21 cellular contexts compared by ENCODE assay signal in genomic region chr10:49170632-49171325, GRCh38. TPM values are rescaled to one million over a fixed set of nuclear protein-coding genes. Genes with fewer than 3 reads are reported as not detected.
"Had no signal": no experiment of that assay in that cellular context is flagged by ENCODE, and none has a peak within 500 bp of the region (broad histone marks: within the 10 kb centered on the region; RNA-seq: fewer than 3 reads in every experiment).

No MANE protein-coding gene starts in this region.

- H3K27me3 ChIP-seq: hepatocyte, left lung, right atrium auricular region, stomach, testis, upper lobe of left lung had no signal

- H3K4me2 ChIP-seq: hepatocyte had no signal

- H3K27me3 Mint-ChIP-seq: memory B cell, T-helper 17 cell had no signal

- H2AFZ ChIP-seq: hepatocyte had no signal

- H3K36me3 ChIP-seq: right atrium auricular region had no signal

- H3K4me3 Mint-ChIP-seq: activated naive CD4-positive, alpha-beta T cell treated with anti-CD3 and anti-CD28 coated beads, Interleukin-2, amount 10 ng/mL, durations not matched to agents 7 days and 5 days; memory B cell; naive thymus-derived CD8-positive, alpha-beta T cell; T-helper 17 cell had no signal

- H3K9me3 ChIP-seq: left lung, mucosa of descending colon, right atrium auricular region, stomach, testis, upper lobe of left lung had no signal

- H3K27ac Mint-ChIP-seq: activated naive CD4-positive, alpha-beta T cell treated with anti-CD3 and anti-CD28 coated beads, Interleukin-2, amount 10 ng/mL, durations not matched to agents 7 days and 5 days; memory B cell had no signal

- H3K79me2 ChIP-seq: hepatocyte had no signal

- ATAC-seq: left lung; mucosa of descending colon; naive thymus-derived CD8-positive, alpha-beta T cell; T-helper 17 cell had no signal

- H3K27ac ChIP-seq: hepatocyte, left lung, right atrium auricular region, stomach, testis, upper lobe of left lung had no signal

- DNase-seq: activated naive CD4-positive, alpha-beta T cell treated with anti-CD3 and anti-CD28 coated beads, Interleukin-2, amount 10 ng/mL, durations not matched to agents 7 days and 5 days; kidney; mucosa of descending colon; naive thymus-derived CD8-positive, alpha-beta T cell; nucleus accumbens; small intestine; stomach; T-helper 17 cell; testis had no signal

- H3K9me3 Mint-ChIP-seq: activated naive CD4-positive, alpha-beta T cell treated with anti-CD3 and anti-CD28 coated beads, Interleukin-2, amount 10 ng/mL, durations not matched to agents 7 days and 5 days; memory B cell; naive thymus-derived CD8-positive, alpha-beta T cell had no signal

- H3K4me1 ChIP-seq: testis had no signal

- H3K36me3 Mint-ChIP-seq: activated naive CD4-positive, alpha-beta T cell treated with anti-CD3 and anti-CD28 coated beads, Interleukin-2, amount 10 ng/mL, durations not matched to agents 7 days and 5 days; naive thymus-derived CD8-positive, alpha-beta T cell had no signal

- H3K4me3 ChIP-seq: hepatocyte, left lung, mucosa of descending colon, right atrium auricular region, stomach, testis, upper lobe of left lung had no signal

RNA-seq across cellular contexts. Expression of gene TMEM273, which starts 17.4 kb away (rescaled TPM):
- total RNA-seq: astrocyte, bronchial epithelial cell had no signal
- polyA plus RNA-seq: hepatocyte had no signal

RNA-seq across cellular contexts. Expression of gene FAM170B, which starts 37.0 kb away (rescaled TPM):
- total RNA-seq: astrocyte; bronchial epithelial cell; cerebellum; dermis microvascular lymphatic vessel endothelial cell; hepatocyte; kidney; mucosa of descending colon; naive thymus-derived CD8-positive, alpha-beta T cell; posterior vena cava; right atrium auricular region; stomach; T-helper 17 cell had no signal
- polyA plus RNA-seq: adipose tissue; esophagus; hepatocyte; naive thymus-derived CD8-positive, alpha-beta T cell; small intestine; stomach had no signal

RNA-seq across cellular contexts. Expression of gene VSTM4, which starts 55.5 kb away (rescaled TPM):
- total RNA-seq: naive thymus-derived CD8-positive, alpha-beta T cell; T-helper 17 cell had no signal
